In the genomic region with DNA sequence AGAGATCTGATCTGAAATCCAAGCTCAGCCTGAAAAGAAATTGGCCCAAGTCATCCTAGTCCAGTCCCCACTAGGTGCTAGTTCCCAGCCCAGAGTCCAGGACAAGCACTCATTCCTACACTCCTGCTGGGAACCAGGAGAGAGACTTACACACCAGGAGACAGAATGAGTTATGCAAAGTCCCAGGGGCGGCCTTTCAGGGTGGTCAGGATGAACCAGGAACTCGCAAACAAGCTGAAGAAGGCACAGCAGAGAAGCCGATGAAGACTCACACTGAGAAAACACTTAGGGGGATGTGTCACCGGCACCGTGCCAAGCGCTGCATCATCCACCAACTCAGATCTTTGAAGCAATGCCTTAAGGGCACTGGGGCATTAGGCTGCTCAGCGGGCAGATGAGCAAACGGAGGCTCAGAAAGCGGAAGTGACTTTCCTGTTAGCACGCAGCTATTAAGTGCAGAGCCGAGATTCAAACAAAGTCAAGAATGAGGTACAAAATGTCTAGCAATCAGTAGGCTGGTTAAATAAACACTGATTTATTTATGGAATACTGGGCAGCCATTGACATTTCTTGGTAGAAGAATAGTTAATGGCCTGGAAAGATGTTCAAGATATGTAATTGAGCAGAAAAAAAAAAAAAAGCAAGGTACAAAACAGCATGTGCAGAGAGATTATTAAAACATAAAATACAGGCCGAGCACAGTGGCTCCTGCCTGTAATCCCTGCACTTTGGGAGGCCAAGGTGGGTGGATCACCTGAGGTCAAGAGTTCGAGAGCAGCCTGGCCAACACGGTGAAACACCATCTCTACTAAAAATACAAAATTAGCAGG, we compare ENCODE assay signal across 8 cellular contexts.
DNase-seq lines count a peak whose midpoint lies in the region; ATAC-seq and TF ChIP-seq lines count a peak whose summit lies in the region.

No MANE protein-coding gene starts in this region.

- H3K36me3 ChIP-seq in HUES6 (ENCODE audit: control insufficient read depth, insufficient read depth, low read length) (no peaks in the 10 kb centered on the region), left lung (no peaks in the 10 kb centered on the region)

- H3K27ac ChIP-seq in C4-2B (peak overlapping the region; percentile 62), HUES6 (ENCODE audit: low read depth, low read length) (no peak overlapping the region; the same call in 1 of the 2 replicates), left lung (peak overlapping the region in 1 of 2 donors; percentile 64)

- ATAC-seq in GM19463 (IDR thresholded peaks at IDR 0.05; ENCODE audit: unreplicated experiment) (peak; percentile 88), left lung (peak; percentile 58)

- peaks cover 15% of the 10 kb centered on the region for H3K4me1 ChIP-seq in HUES6 (ENCODE audit: control insufficient read depth, insufficient read depth, low read length)
- peaks cover 13 to 36% of the 10 kb centered on the region in 2 donors for H3K4me1 ChIP-seq in left lung

- peak overlapping the region; percentile 35 for H3K9ac ChIP-seq in HUES6 (ENCODE audit: low read length)

- H3K4me3 ChIP-seq in HUES6 (ENCODE audit: low read depth, low read length) (no peak overlapping the region), astrocyte of the cerebellum (ENCODE audit: low read depth, low read length) (no peak overlapping the region), left lung (no peak overlapping the region)

- in situ Hi-C loops in astrocyte of the cerebellum (cut with HindIII; ENCODE audit: low sequenced_read_pairs), result no loop called here

- intact Hi-C loops in left lung (cut with DNase I), result no loop called here

- no peaks in the 10 kb centered on the region for H3K27me3 ChIP-seq in HUES6 (ENCODE audit: control insufficient read depth, insufficient read depth, low read length)
- no peaks in the 10 kb centered on the region for H3K27me3 ChIP-seq in left lung

- peaks cover 7% of the 10 kb centered on the region for H3K9me3 ChIP-seq in HUES6 (ENCODE audit: control insufficient read depth, insufficient read depth, low read depth, low read length)
- H3K9me3 ChIP-seq in left lung, result no peaks in the 10 kb centered on the region

- DNase-seq in T-helper 1 cell, result peak in 3 of 5 donors; percentile 24 to 82 (median 41)
- peak; percentile 81 for DNase-seq in astrocyte of the cerebellum (ENCODE audit: low read depth)
- DNase-seq in left lung, result peak in 1 of 2 donors; percentile 81
- DNase-seq in stimulated activated CD4-positive, alpha-beta T cell treated with anti-CD3 and anti-CD28 coated beads, TNF-alpha, amount 100 ng/mL, for 4 hours (ENCODE audit: low read depth in 3 of 3), result peak; percentile 54 to 72 (median 64)
- no peak for DNase-seq in putamen (ENCODE audit: low spot score)

- TF ChIP-seq CTCF in C4-2B (conservative IDR thresholded peaks at IDR 0.05), result no peak
- TF ChIP-seq CTCF in astrocyte of the cerebellum (IDR thresholded peaks at IDR 0.05; ENCODE audit: low read depth, low read length, missing control alignments), result no peak
- TF ChIP-seq CTCF in left lung (IDR thresholded peaks at IDR 0.05), result no peak
